Comparison of ENCODE assay signal across 11 cellular contexts in the genomic region with DNA sequence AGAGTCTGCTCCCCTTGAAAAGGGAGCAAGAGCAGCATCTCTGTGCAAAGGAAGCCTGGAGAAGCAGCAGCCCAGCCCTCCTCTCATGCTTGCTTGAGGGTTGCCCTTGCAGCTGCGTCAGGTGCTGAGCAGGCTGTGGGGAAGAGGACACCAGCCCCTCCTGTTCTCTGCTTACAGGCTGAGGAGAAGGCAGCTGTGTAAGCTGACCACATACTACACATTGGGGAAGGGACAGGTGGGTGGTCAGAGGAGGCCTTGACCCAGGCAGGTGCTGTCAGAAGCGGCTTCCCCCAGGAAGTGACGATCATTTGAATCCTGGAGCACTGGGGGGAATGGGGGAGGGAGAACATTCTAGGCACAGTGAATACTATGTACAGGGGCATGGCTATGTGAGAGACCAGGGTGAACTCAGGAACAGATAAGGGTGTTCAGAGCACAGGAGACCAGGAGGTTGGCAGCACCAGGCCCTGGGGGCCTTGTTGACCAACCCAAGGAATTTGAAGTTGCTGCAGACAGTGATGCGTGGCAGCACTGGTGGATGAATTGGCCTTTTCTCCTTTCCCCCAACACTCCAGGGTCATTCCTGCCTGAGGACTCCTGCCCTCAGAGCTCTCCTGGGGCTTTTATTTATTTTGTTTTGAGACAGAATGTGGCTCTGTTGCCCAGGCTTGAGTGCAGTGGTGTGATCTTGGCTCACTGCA. TPM values are rescaled to one million over a fixed set of nuclear protein-coding genes. Genes with fewer than 3 reads are reported as not detected.
DNase-seq lines count a peak whose midpoint lies in the region; ATAC-seq lines count a peak whose summit lies in the region.
"Had no signal": no experiment of that assay in that cellular context is flagged by ENCODE, and none has a peak within 500 bp of the region (broad histone marks: within the 10 kb centered on the region; RNA-seq: fewer than 3 reads in every experiment).

No MANE protein-coding gene starts in this region.

- ATAC-seq in stimulated activated effector memory CD8-positive, alpha-beta T cell treated with anti-CD3 and anti-CD28 coated beads, Interleukin-12 subunit alpha, Interleukin-12 subunit beta, amount 100 ng/mL, for 72 hours = no peak
- ATAC-seq in GM21367 (IDR thresholded peaks at IDR 0.05; ENCODE audit: unreplicated experiment) = no peak

- H3K36me3 Mint-ChIP-seq in activated T-helper 1 cell treated with anti-CD3 and anti-CD28 coated beads, Interleukin-12 subunit alpha, Interleukin-12 subunit beta, Interleukin-2, Interleukin-4 antibody, amounts not matched to agents 30 ng/mL and 10 ng/mL and 1 ng/mL, durations not matched to agents 14 hours and 24 hours and 36 hours (ENCODE audit: low read depth) = peaks cover 3% of the 10 kb centered on the region
- H3K36me3 Mint-ChIP-seq in stimulated activated effector memory CD8-positive, alpha-beta T cell treated with anti-CD3 and anti-CD28 coated beads, Interleukin-12 subunit alpha, Interleukin-12 subunit beta, amount 100 ng/mL, for 72 hours = peaks cover 7% of the 10 kb centered on the region

- H3K4me1 Mint-ChIP-seq in activated T-helper 1 cell treated with anti-CD3 and anti-CD28 coated beads, Interleukin-12 subunit alpha, Interleukin-12 subunit beta, Interleukin-2, Interleukin-4 antibody, amounts not matched to agents 30 ng/mL and 10 ng/mL and 1 ng/mL, durations not matched to agents 14 hours and 24 hours and 36 hours (ENCODE audit: low read depth) = peaks cover 14% of the 10 kb centered on the region
- H3K4me1 Mint-ChIP-seq in stimulated activated effector memory CD8-positive, alpha-beta T cell treated with anti-CD3 and anti-CD28 coated beads, Interleukin-12 subunit alpha, Interleukin-12 subunit beta, amount 100 ng/mL, for 72 hours = peaks cover 17% of the 10 kb centered on the region

- DNase-seq in NCI-H748 (lab: John Stamatoyannopoulos, UW; ENCODE audit: unreplicated experiment) (peak; percentile 61), NCI-H748 treated with DMSO at 0.1 percent for 48 hours (lab: John Stamatoyannopoulos, UW) (no peak), NCI-H146 treated with DMSO at 0.1 percent for 48 hours (lab: John Stamatoyannopoulos, UW; ENCODE audit: unreplicated experiment) (peak; percentile 98), DMS114 treated with DMSO at 0.1 percent for 48 hours (lab: John Stamatoyannopoulos, UW; ENCODE audit: unreplicated experiment) (no peak)
- no peak for DNase-seq in activated T-helper 1 cell treated with anti-CD3 and anti-CD28 coated beads, Interleukin-12 subunit alpha, Interleukin-12 subunit beta, Interleukin-2, Interleukin-4 antibody, amounts not matched to agents 30 ng/mL and 10 ng/mL and 1 ng/mL, durations not matched to agents 14 hours and 24 hours and 36 hours (ENCODE audit: low spot score)
- no peak for DNase-seq in stimulated activated effector memory CD8-positive, alpha-beta T cell treated with anti-CD3 and anti-CD28 coated beads, Interleukin-12 subunit alpha, Interleukin-12 subunit beta, amount 100 ng/mL, for 72 hours (ENCODE audit: low spot score in 2 of 2)
- DNase-seq in effector CD4-positive, alpha-beta T cell = no peak
- DNase-seq: ACHN; activated effector memory CD4-positive, alpha-beta T cell treated with Interleukin-2 at 50 U/mL for 16 hours; kidney glomerular epithelial cell had no signal

- H3K9me3 Mint-ChIP-seq in activated T-helper 1 cell treated with anti-CD3 and anti-CD28 coated beads, Interleukin-12 subunit alpha, Interleukin-12 subunit beta, Interleukin-2, Interleukin-4 antibody, amounts not matched to agents 30 ng/mL and 10 ng/mL and 1 ng/mL, durations not matched to agents 14 hours and 24 hours and 36 hours = no peaks in the 10 kb centered on the region
- no peaks in the 10 kb centered on the region for H3K9me3 Mint-ChIP-seq in stimulated activated effector memory CD8-positive, alpha-beta T cell treated with anti-CD3 and anti-CD28 coated beads, Interleukin-12 subunit alpha, Interleukin-12 subunit beta, amount 100 ng/mL, for 72 hours

- peak overlapping the region; percentile 75 for H3K27ac Mint-ChIP-seq in activated T-helper 1 cell treated with anti-CD3 and anti-CD28 coated beads, Interleukin-12 subunit alpha, Interleukin-12 subunit beta, Interleukin-2, Interleukin-4 antibody, amounts not matched to agents 30 ng/mL and 10 ng/mL and 1 ng/mL, durations not matched to agents 14 hours and 24 hours and 36 hours
- peak overlapping the region; percentile 93 for H3K27ac Mint-ChIP-seq in stimulated activated effector memory CD8-positive, alpha-beta T cell treated with anti-CD3 and anti-CD28 coated beads, Interleukin-12 subunit alpha, Interleukin-12 subunit beta, amount 100 ng/mL, for 72 hours

- no peak overlapping the region for H3K4me3 Mint-ChIP-seq in activated T-helper 1 cell treated with anti-CD3 and anti-CD28 coated beads, Interleukin-12 subunit alpha, Interleukin-12 subunit beta, Interleukin-2, Interleukin-4 antibody, amounts not matched to agents 30 ng/mL and 10 ng/mL and 1 ng/mL, durations not matched to agents 14 hours and 24 hours and 36 hours
- H3K4me3 Mint-ChIP-seq in stimulated activated effector memory CD8-positive, alpha-beta T cell treated with anti-CD3 and anti-CD28 coated beads, Interleukin-12 subunit alpha, Interleukin-12 subunit beta, amount 100 ng/mL, for 72 hours = no peak overlapping the region

- H3K27me3 Mint-ChIP-seq in activated T-helper 1 cell treated with anti-CD3 and anti-CD28 coated beads, Interleukin-12 subunit alpha, Interleukin-12 subunit beta, Interleukin-2, Interleukin-4 antibody, amounts not matched to agents 30 ng/mL and 10 ng/mL and 1 ng/mL, durations not matched to agents 14 hours and 24 hours and 36 hours (ENCODE audit: insufficient read depth) = peaks cover 6% of the 10 kb centered on the region

- intact Hi-C loops in activated T-helper 1 cell treated with anti-CD3 and anti-CD28 coated beads, Interleukin-12 subunit alpha, Interleukin-12 subunit beta, Interleukin-2, Interleukin-4 antibody, amounts not matched to agents 30 ng/mL and 10 ng/mL and 1 ng/mL, durations not matched to agents 14 hours and 24 hours and 36 hours (cut with micrococcal nuclease) = no loop called here

RNA-seq across cellular contexts. Expression of gene KLC1, which starts 2.7 kb away (rescaled TPM):
- 148 and 150 TPM in 2 replicates for total RNA-seq in activated T-helper 1 cell treated with anti-CD3 and anti-CD28 coated beads, Interleukin-12 subunit alpha, Interleukin-12 subunit beta, Interleukin-2, Interleukin-4 antibody, amounts not matched to agents 30 ng/mL and 10 ng/mL and 1 ng/mL, durations not matched to agents 14 hours and 24 hours and 36 hours

Comparison
In these comparisons a context has a peak if more than half of its experiments do, and no peak if none do; other contexts are left out.
1. DNase-seq: peak in NCI-H748 (single experiment) and NCI-H146 treated with DMSO at 0.1 percent for 48 hours (single experiment); none in NCI-H748 treated with DMSO at 0.1 percent for 48 hours (single experiment), activated T-helper 1 cell treated with anti-CD3 and anti-CD28 coated beads, Interleukin-12 subunit alpha, Interleukin-12 subunit beta, Interleukin-2, Interleukin-4 antibody, amounts not matched to agents 30 ng/mL and 10 ng/mL and 1 ng/mL, durations not matched to agents 14 hours and 24 hours and 36 hours (single experiment), stimulated activated effector memory CD8-positive, alpha-beta T cell treated with anti-CD3 and anti-CD28 coated beads, Interleukin-12 subunit alpha, Interleukin-12 subunit beta, amount 100 ng/mL, for 72 hours (0 of 2), DMS114 treated with DMSO at 0.1 percent for 48 hours (single experiment) and effector CD4-positive, alpha-beta T cell (single experiment).